ENCODE assay signal across 1 cellular context in the genomic region with DNA sequence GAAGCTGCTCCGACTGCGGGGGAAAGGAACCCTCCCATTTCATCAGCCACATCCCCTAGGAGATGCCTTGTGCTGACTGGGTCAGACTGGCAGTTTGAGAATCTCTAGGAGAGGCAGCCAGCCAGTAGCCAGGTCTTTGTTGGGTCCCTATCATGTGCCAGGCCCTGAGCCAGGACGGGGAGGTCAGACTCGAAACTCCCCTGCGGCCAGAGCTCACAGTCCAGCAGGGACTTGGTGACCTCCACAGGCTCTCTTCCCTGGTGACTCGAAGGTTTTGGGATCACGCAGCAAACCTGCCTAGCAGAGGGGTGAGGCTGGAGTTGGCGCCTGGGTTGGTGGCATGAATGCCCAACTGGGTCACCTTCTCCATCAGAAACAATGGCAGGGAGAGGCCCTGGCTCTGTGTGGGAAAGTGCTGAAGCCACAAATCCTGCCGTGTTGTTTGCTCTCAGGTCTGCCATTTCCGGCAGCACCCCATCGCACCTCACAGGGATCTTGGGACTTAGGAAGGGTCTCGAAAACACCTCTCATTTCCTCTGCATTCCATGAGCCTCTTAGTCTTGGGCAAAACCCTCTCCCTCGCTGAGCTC.
TF ChIP-seq lines count a peak whose summit lies in the region.

No MANE protein-coding gene starts in this region.

TF ChIP-seq in liver, 16 proteins besides CTCF, POLR2A, EP300 and RAD21 (continued from another document):
- TF ChIP-seq, protein P1, sequence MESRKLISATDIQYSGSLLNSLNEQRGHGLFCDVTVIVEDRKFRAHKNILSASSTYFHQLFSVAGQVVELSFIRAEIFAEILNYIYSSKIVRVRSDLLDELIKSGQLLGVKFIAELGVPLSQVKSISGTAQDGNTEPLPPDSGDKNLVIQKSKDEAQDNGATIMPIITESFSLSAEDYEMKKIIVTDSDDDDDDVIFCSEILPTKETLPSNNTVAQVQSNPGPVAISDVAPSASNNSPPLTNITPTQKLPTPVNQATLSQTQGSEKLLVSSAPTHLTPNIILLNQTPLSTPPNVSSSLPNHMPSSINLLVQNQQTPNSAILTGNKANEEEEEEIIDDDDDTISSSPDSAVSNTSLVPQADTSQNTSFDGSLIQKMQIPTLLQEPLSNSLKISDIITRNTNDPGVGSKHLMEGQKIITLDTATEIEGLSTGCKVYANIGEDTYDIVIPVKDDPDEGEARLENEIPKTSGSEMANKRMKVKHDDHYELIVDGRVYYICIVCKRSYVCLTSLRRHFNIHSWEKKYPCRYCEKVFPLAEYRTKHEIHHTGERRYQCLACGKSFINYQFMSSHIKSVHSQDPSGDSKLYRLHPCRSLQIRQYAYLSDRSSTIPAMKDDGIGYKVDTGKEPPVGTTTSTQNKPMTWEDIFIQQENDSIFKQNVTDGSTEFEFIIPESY (IDR thresholded peaks at IDR 0.05), result peak; percentile 32
- peak; percentile 40 for TF ChIP-seq YY1 (IDR thresholded peaks at IDR 0.05)
- no peak for TF ChIP-seq FOXA2 (IDR thresholded peaks at IDR 0.05)
- peak in 1 of 2 donors; percentile 20 for TF ChIP-seq JUND (IDR thresholded peaks at IDR 0.05)
- TF ChIP-seq, protein P2, sequence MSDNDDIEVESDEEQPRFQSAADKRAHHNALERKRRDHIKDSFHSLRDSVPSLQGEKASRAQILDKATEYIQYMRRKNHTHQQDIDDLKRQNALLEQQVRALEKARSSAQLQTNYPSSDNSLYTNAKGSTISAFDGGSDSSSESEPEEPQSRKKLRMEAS (IDR thresholded peaks at IDR 0.05), result peak; percentile 61
